31 cellular contexts compared by ENCODE assay signal in genomic region chr11:45569776-45570175, GRCh38.
"Had no signal": no experiment of that assay in that cellular context is flagged by ENCODE, and none has a peak within 500 bp of the region (broad histone marks: within the 10 kb centered on the region; RNA-seq: fewer than 3 reads in every experiment).

No MANE protein-coding gene starts in this region.

- H3K36me3 ChIP-seq: adrenal gland, brain microvascular endothelial cell, breast epithelium had no signal

- DNase-seq: activated CD4-positive, alpha-beta memory T cell treated with anti-CD3 and anti-CD28 coated beads, Interleukin-2, amount 10 ng/mL, durations not matched to agents 7 days and 5 days; activated CD4-positive, alpha-beta T cell treated with anti-CD3 and anti-CD28 coated beads for 1 hour; activated CD4-positive, alpha-beta T cell treated with anti-CD3 and anti-CD28 coated beads for 36 hours; activated CD4-positive, alpha-beta T cell treated with anti-CD3 and anti-CD28 coated beads for 48 hours; activated CD4-positive, alpha-beta T cell treated with anti-CD3 and anti-CD28 coated beads, Interleukin-2, amount 10 ng/mL, durations not matched to agents 7 days and 5 days; activated CD4-positive, alpha-beta T cell treated with anti-CD3 and anti-CD28 coated beads, Interleukin-2, amount 50 U/mL, for 48 hours; activated CD4-positive, CD25-positive, alpha-beta regulatory T cell; activated CD8-positive, alpha-beta memory T cell treated with anti-CD3 and anti-CD28 coated beads for 24 hours; activated CD8-positive, alpha-beta memory T cell treated with anti-CD3 and anti-CD28 coated beads, Interleukin-2, amount 10 ng/mL, durations not matched to agents 7 days and 5 days; activated CD8-positive, alpha-beta memory T cell treated with anti-CD3 and anti-CD28 coated beads, Interleukin-2, amount 50 U/mL, for 48 hours; activated CD8-positive, alpha-beta T cell treated with anti-CD3 and anti-CD28 coated beads, Interleukin-2, amount 10 ng/mL, durations not matched to agents 7 days and 5 days; activated effector memory CD4-positive, alpha-beta T cell treated with Interleukin-2 at 50 U/mL for 16 hours; activated gamma-delta T cell; activated naive CD4-positive, alpha-beta T cell treated with anti-CD3 and anti-CD28 coated beads, Interleukin-2, amount 10 ng/mL, durations not matched to agents 7 days and 5 days; activated naive CD4-positive, alpha-beta T cell treated with Interleukin-2 at 50 U/mL for 16 hours; activated T-cell treated with anti-CD3 and anti-CD28 coated beads, Interleukin-2, amount 50 U/mL, for 24 hours; activated T-cell treated with anti-CD3 and anti-CD28 coated beads, Interleukin-2, amount 50 U/mL, for 48 hours; adrenal gland; amniotic stem cell; body of pancreas; brain microvascular endothelial cell; central memory CD4-positive, alpha-beta T cell; T-helper 2 cell; T-helper 9 cell had no signal

- H3K27me3 ChIP-seq: adrenal gland, body of pancreas, brain microvascular endothelial cell had no signal

- H3K4me1 ChIP-seq: adrenal gland, body of pancreas, breast epithelium had no signal

- H3K4me3 ChIP-seq: adrenal gland, body of pancreas, breast epithelium had no signal

- H3K27ac ChIP-seq: adrenal gland, body of pancreas, brain microvascular endothelial cell, breast epithelium, VCaP had no signal

- ATAC-seq: activated CD4-positive, alpha-beta T cell treated with anti-CD3 and anti-CD28 coated beads for 36 hours; activated CD4-positive, CD25-positive, alpha-beta regulatory T cell treated with anti-CD3 and anti-CD28 coated beads, Interleukin-2, amount 50 U/mL, for 24 hours; activated CD8-positive, alpha-beta memory T cell treated with anti-CD3 and anti-CD28 coated beads, Interleukin-2, amount 10 ng/mL, durations not matched to agents 7 days and 5 days; activated CD8-positive, alpha-beta T cell treated with anti-CD3 and anti-CD28 coated beads, Interleukin-2, amount 10 ng/mL, durations not matched to agents 7 days and 5 days; body of pancreas; WTC11 had no signal

- H3K9me3 ChIP-seq: adrenal gland, body of pancreas, breast epithelium had no signal

- FAIRE-seq: astrocyte, colon, TTC549 had no signal
